In the genomic region with DNA sequence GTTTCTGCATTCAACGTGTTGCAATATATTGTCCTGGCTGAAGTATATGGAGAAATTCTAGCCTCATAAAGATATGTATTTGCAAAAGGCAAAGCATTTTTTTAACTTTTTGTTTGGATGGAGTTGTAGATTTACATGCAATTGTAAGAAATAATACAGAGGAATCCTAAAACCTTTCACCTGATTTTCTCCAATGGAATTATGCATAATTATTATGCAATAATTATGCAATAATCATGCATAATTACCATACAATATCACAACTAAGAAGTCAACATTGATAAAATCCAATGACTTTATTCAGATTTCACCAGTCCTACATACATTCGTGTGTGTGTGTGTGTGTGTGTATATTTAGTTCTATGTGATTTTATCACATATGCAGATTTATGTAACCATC, we compare ENCODE assay signal across 9 cellular contexts. TPM values are rescaled to one million over a fixed set of nuclear protein-coding genes. Genes with fewer than 3 reads are reported as not detected.
"Had no signal": no experiment of that assay in that cellular context is flagged by ENCODE, and none has a peak within 500 bp of the region (broad histone marks: within the 10 kb centered on the region; RNA-seq: fewer than 3 reads in every experiment).

No MANE protein-coding gene starts in this region.

- H3K4me3 ChIP-seq: GM12878 had no signal

- ATAC-seq: GM12878 had no signal

- DNase-seq: GDM1, GF-D8 had no signal

- FAIRE-seq: G401.6, GM12878, GM12891, GM12892, GM18507, GM19239 had no signal

RNA-seq across cellular contexts. Expression of a gene that starts 7.5 kb away (rescaled TPM):
- total RNA-seq: G401 had no signal
